Comparison of ENCODE assay signal across 8 cellular contexts in the genomic region with DNA sequence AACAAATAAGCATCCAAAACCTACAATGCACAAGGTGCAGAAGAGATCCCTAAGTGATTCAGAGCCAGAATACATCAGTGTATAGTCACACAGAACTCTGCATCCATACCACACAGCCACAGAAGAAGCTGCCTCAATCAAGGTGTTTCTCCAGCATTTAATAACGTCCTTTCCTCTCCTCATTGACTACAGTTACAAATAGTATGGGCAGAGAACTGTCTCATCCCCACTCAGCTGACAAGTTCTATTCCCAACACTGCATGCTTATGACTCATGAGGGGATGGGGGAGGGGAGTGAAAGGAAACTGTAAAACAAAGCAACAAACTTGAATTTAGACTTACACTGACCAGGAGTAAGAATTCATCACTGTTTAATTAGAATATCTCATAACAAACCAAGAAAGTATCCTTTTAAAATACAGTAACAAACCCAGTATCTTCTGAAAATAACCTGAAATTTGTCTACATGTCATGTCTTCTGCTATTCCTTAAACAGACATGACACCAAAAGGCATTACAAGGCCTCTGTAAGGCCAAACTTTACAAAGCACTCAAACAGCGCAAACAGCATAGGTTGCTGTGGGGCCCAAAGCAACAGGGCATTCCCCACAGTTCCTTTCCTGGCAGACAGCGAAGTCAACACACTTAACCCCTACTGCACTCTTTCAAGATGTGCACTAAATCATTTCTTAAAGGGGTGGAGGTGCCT. TPM values are rescaled to one million over a fixed set of nuclear protein-coding genes. Genes with fewer than 3 reads are reported as not detected.
A peak's percentile ranks its signal among the peaks of the same experiment; 100 is the strongest.
DNase-seq lines count a peak whose midpoint lies in the region; ATAC-seq and TF ChIP-seq lines count a peak whose summit lies in the region.

No MANE protein-coding gene starts in this region.

- no peaks in the 10 kb centered on the region for H3K36me3 ChIP-seq in colonic mucosa
- H3K36me3 ChIP-seq in liver (ENCODE audit: control insufficient read depth in 4 of 4, insufficient read depth in 3 of 4, low read depth in 1 of 4, low read length in 3 of 4), result no peaks in the 10 kb centered on the region
- no peaks in the 10 kb centered on the region for H3K36me3 ChIP-seq in stomach smooth muscle (ENCODE audit: control insufficient read depth in 2 of 2, insufficient read depth in 2 of 2, low read length in 2 of 2)

- peak overlapping the region; percentile 56 to 62 (median 60) for H3K4me3 Mint-ChIP-seq in T-cell

- no peak for TF ChIP-seq CTCF in GM12865 (IDR thresholded peaks at IDR 0.05; ENCODE audit: insufficient read depth, low read depth, low read length, missing control alignments)
- no peak for TF ChIP-seq CTCF in colonic mucosa (IDR thresholded peaks at IDR 0.05)
- TF ChIP-seq CTCF in liver (IDR thresholded peaks at IDR 0.05; ENCODE audit: low read depth, low read length, missing input control), result no peak

- H3K4me1 Mint-ChIP-seq in T-cell, result peaks cover 50 to 89% (median 82%) of the 10 kb centered on the region in 3 donors

- H3K9me3 ChIP-seq in colonic mucosa (no peaks in the 10 kb centered on the region), liver (ENCODE audit: control insufficient read depth in 4 of 4, low read length in 3 of 4) (no peaks in the 10 kb centered on the region), stomach smooth muscle (ENCODE audit: control insufficient read depth in 2 of 2, low read length in 2 of 2) (no peaks in the 10 kb centered on the region)

- no peak overlapping the region for H3K9ac ChIP-seq in colonic mucosa (ENCODE audit: low read depth in 2 of 2, low read length in 2 of 2)
- peak overlapping the region in 1 of 2 donors; percentile 17 for H3K9ac ChIP-seq in liver (ENCODE audit: low read depth in 1 of 2, low read length in 2 of 2)
- H3K9ac ChIP-seq in stomach smooth muscle (ENCODE audit: low read length in 2 of 2), result peak overlapping the region; percentile 64 to 83

- peaks cover 11% of the 10 kb centered on the region for H3K36me3 Mint-ChIP-seq in T-cell

- no peaks in the 10 kb centered on the region for H3K27me3 Mint-ChIP-seq in T-cell

- H3K9me3 Mint-ChIP-seq in T-cell, result no peaks in the 10 kb centered on the region

- no peak for TF ChIP-seq RAD21 in liver (IDR thresholded peaks at IDR 0.05)

- H3K27ac ChIP-seq in colonic mucosa (peak overlapping the region; percentile 22), liver (ENCODE audit: low read depth in 1 of 2, low read length in 2 of 2) (peak overlapping the region; percentile 58 to 64), stomach smooth muscle (ENCODE audit: low read length) (peak overlapping the region; percentile 84)

- H3K4me3 ChIP-seq in GM12865 (ENCODE audit: low read depth, low read length) (peak overlapping the region; percentile 32; the same call in 1 of the 2 replicates), colonic mucosa (no peak overlapping the region), liver (ENCODE audit: low read depth in 1 of 3, low read length in 3 of 3) (no peak overlapping the region), stomach smooth muscle (ENCODE audit: low read length in 2 of 2) (peak overlapping the region; percentile 75 to 76)

- ATAC-seq in HG02938 (IDR thresholded peaks at IDR 0.05; ENCODE audit: unreplicated experiment) (peak; percentile 61), T-cell (replicated peaks in 1 of 4) (peak; percentile 69 to 90 (median 72)), HG03457 (IDR thresholded peaks at IDR 0.05; ENCODE audit: unreplicated experiment) (no peak)

- intact Hi-C loops in colonic mucosa (cut with DNase I), result no loop called here

- 19% methylated on average over 3 of the region's 3 CpGs for WGBS in liver

- POLR2A ChIA-PET in T-cell (lab: Charles Lee), result interaction anchor here in 1 of 2 donors (0.6 kb wide), 1 partner anchor 9 kb away, joined by 3 read pairs; no protein-coding TSS in a partner anchor

- H3K27me3 ChIP-seq in colonic mucosa (no peaks in the 10 kb centered on the region), liver (ENCODE audit: control insufficient read depth in 4 of 4, insufficient read depth in 4 of 4, low read length in 3 of 4) (no peaks in the 10 kb centered on the region), stomach smooth muscle (ENCODE audit: control insufficient read depth in 1 of 2, insufficient read depth in 2 of 2, low read length in 2 of 2) (no peaks in the 10 kb centered on the region)

- peaks cover 7% of the 10 kb centered on the region for H3K4me1 ChIP-seq in colonic mucosa
- H3K4me1 ChIP-seq in liver (ENCODE audit: control insufficient read depth in 4 of 4, insufficient read depth in 4 of 4, low read length in 3 of 4), result peaks cover 8 to 56% (median 33%) of the 10 kb centered on the region in 4 donors
- H3K4me1 ChIP-seq in stomach smooth muscle (ENCODE audit: control insufficient read depth, insufficient read depth, low read length), result peaks cover 45% of the 10 kb centered on the region

- H3K27ac Mint-ChIP-seq in T-cell, result peak overlapping the region; percentile 73 to 87

- DNase-seq in GM12865 (ENCODE audit: low read depth) (peak; percentile 54), T-cell (peak in 31 of 34 experiments; percentile 23 to 76 (median 54)), colonic mucosa (peak; percentile 46), HuH-7 (ENCODE audit: low spot score) (no peak)

- CTCF ChIA-PET in T-cell (lab: Charles Lee), result interaction anchor here in 1 of 2 donors (0.7 to 1.5 kb wide), 2 partner anchors 8 to 28 kb away, joined by 3 to 9 read pairs; no protein-coding TSS in a partner anchor

TF ChIP-seq in liver, 16 proteins besides CTCF, POLR2A, EP300 and RAD21:
- TF ChIP-seq RXRA (IDR thresholded peaks at IDR 0.05), result no peak
- TF ChIP-seq, protein P1, sequence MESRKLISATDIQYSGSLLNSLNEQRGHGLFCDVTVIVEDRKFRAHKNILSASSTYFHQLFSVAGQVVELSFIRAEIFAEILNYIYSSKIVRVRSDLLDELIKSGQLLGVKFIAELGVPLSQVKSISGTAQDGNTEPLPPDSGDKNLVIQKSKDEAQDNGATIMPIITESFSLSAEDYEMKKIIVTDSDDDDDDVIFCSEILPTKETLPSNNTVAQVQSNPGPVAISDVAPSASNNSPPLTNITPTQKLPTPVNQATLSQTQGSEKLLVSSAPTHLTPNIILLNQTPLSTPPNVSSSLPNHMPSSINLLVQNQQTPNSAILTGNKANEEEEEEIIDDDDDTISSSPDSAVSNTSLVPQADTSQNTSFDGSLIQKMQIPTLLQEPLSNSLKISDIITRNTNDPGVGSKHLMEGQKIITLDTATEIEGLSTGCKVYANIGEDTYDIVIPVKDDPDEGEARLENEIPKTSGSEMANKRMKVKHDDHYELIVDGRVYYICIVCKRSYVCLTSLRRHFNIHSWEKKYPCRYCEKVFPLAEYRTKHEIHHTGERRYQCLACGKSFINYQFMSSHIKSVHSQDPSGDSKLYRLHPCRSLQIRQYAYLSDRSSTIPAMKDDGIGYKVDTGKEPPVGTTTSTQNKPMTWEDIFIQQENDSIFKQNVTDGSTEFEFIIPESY (IDR thresholded peaks at IDR 0.05), result no peak
- TF ChIP-seq EGR1 (IDR thresholded peaks at IDR 0.05; ENCODE audit: low read depth in 2 of 2), result no peak
- no peak for TF ChIP-seq TAF1 (conservative IDR thresholded peaks at IDR 0.05)
- TF ChIP-seq, protein P2, sequence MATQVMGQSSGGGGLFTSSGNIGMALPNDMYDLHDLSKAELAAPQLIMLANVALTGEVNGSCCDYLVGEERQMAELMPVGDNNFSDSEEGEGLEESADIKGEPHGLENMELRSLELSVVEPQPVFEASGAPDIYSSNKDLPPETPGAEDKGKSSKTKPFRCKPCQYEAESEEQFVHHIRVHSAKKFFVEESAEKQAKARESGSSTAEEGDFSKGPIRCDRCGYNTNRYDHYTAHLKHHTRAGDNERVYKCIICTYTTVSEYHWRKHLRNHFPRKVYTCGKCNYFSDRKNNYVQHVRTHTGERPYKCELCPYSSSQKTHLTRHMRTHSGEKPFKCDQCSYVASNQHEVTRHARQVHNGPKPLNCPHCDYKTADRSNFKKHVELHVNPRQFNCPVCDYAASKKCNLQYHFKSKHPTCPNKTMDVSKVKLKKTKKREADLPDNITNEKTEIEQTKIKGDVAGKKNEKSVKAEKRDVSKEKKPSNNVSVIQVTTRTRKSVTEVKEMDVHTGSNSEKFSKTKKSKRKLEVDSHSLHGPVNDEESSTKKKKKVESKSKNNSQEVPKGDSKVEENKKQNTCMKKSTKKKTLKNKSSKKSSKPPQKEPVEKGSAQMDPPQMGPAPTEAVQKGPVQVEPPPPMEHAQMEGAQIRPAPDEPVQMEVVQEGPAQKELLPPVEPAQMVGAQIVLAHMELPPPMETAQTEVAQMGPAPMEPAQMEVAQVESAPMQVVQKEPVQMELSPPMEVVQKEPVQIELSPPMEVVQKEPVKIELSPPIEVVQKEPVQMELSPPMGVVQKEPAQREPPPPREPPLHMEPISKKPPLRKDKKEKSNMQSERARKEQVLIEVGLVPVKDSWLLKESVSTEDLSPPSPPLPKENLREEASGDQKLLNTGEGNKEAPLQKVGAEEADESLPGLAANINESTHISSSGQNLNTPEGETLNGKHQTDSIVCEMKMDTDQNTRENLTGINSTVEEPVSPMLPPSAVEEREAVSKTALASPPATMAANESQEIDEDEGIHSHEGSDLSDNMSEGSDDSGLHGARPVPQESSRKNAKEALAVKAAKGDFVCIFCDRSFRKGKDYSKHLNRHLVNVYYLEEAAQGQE (IDR thresholded peaks at IDR 0.05), result no peak
- peak; percentile 90 to 95 for TF ChIP-seq JUND (IDR thresholded peaks at IDR 0.05)
- no peak for TF ChIP-seq NR2F2 (IDR thresholded peaks at IDR 0.05)

RNA-seq across cellular contexts. Expression of gene CELF1, which starts 29.3 kb away (rescaled TPM):
- 100 to 1,000 TPM; 109 to 124 (median 123) TPM for total RNA-seq in T-cell
- total RNA-seq in colonic mucosa, result 10 to 100 TPM; 76.1 to 96.8 TPM
- 100 to 1,000 TPM in 1 of 2 donors, 10 to 100 TPM in 1; 66.7 to 139 TPM for total RNA-seq in liver
- 10 to 100 TPM; 23.5 to 53.8 TPM for polyA plus RNA-seq in liver

RNA-seq across cellular contexts. Expression of gene PTPMT1, which starts 41.8 kb away (rescaled TPM):
- total RNA-seq in T-cell (10 to 100 TPM; 14.9 to 25.3 (median 25.0) TPM), colonic mucosa (10 to 100 TPM; 33.6 to 52.5 TPM), liver (10 to 100 TPM; 28.7 to 40.4 TPM)
- polyA plus RNA-seq in liver, result 10 to 100 TPM; 32.9 to 34.1 TPM

RNA-seq across cellular contexts. Expression of gene KBTBD4, which starts 55.1 kb away (rescaled TPM):
- total RNA-seq in T-cell (10 to 100 TPM; 19.1 to 23.6 (median 21.6) TPM), colonic mucosa (10 to 100 TPM; 14.5 to 15.5 TPM), liver (10 to 100 TPM in 1 of 2 donors, 1 to 10 TPM in 1; 9.1 to 12.0 TPM)
- 1 to 10 TPM; 5.6 to 8.2 TPM for polyA plus RNA-seq in liver

RNA-seq across cellular contexts. Expression of gene NDUFS3, which starts 55.2 kb away (rescaled TPM):
- total RNA-seq in T-cell (100 to 1,000 TPM in 1 of 5 donors, 10 to 100 TPM in 4; 69.1 to 105 (median 76.1) TPM), colonic mucosa (100 to 1,000 TPM; 228 to 266 TPM), liver (10 to 100 TPM; 43.8 to 55.0 TPM)
- 100 to 1,000 TPM in 1 of 2 donors, 10 to 100 TPM in 1; 80.6 to 101 TPM for polyA plus RNA-seq in liver

Comparison
In these comparisons a context has a peak if more than half of its experiments do, and no peak if none do; other contexts are left out.
1. H3K4me3 ChIP-seq: peak in GM12865 (single experiment) and stomach smooth muscle (2 of 2); none in colonic mucosa (single experiment) and liver (0 of 3).
2. H3K27ac ChIP-seq: peak in every context shown above with its lines; median percentile 84 in stomach smooth muscle; 61 in liver; 22 in colonic mucosa.
3. H3K9ac ChIP-seq: peak in stomach smooth muscle (2 of 2); none in colonic mucosa (0 of 2).